14 cellular contexts compared by ENCODE assay signal in the genomic region with DNA sequence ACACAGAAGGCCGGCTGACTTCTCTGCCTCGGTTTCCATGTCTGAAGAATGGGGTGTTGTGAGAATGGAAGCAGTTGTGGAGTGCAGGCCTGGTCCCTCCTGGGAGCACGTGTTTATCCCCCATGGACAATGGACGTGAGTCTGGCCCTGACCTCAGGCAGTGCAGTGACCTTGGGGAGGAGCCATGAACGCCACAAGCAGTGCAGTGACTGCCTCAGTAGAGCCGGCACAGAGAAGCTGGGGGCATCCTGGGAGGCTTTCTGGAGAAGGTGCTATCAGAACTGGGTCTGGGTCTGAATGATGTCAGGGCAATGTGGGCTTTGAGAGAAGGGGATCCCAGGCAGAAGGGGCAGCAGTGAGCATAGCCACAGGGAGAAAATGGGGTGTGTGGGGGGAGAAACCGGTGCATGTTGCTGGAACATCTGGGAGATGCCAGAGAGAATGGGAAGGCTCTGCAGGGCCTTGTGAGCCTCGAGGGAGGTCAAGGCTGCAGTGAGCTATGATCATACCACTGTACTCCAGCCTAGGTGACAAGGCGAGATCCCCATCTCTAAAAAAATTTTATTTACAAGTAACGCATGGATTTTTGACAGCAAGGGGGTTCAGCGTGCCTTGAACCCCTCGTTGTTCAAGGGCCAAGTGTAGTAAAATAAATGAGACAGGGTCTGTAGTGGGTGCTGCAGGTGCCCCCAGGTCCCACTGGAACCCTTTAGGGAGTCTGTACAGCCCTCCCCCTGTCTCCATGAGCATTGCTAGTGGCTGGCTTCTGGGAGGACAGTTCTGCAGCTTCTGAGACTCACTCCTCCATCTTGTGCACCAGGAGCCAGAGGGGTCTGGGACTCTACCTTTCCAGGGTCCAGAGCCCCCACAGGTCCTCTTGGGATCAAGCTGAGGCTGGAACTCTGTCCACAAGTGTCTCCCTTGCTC. TPM values are rescaled to one million over a fixed set of nuclear protein-coding genes. Genes with fewer than 3 reads are reported as not detected.
"Had no signal": no experiment of that assay in that cellular context is flagged by ENCODE, and none has a peak within 500 bp of the region (broad histone marks: within the 10 kb centered on the region; RNA-seq: fewer than 3 reads in every experiment).

No MANE protein-coding gene starts in this region.

- DNase-seq: activated CD4-positive, alpha-beta T cell treated with anti-CD3 and anti-CD28 coated beads for 48 hours; activated CD8-positive, alpha-beta T cell treated with anti-CD3 and anti-CD28 coated beads, Interleukin-2, amount 10 ng/mL, durations not matched to agents 7 days and 5 days; activated naive CD8-positive, alpha-beta T cell treated with anti-CD3 and anti-CD28 coated beads for 36 hours; immature natural killer cell; left colon; mesendoderm; SJCRH30; small intestine; T-helper 9 cell had no signal

- H3K27ac Mint-ChIP-seq: activated CD8-positive, alpha-beta T cell treated with anti-CD3 and anti-CD28 coated beads, Interleukin-2, amount 10 ng/mL, durations not matched to agents 7 days and 5 days; activated naive CD8-positive, alpha-beta T cell treated with anti-CD3 and anti-CD28 coated beads for 36 hours; immature natural killer cell; stimulated activated memory B cell treated with anti-CD40 and anti-IgM and Interleukin-4, amounts not matched to agents 10 μg/mL and 1 μg/mL and 100 μg/mL, for 72 hours had no signal

- H3K4me1 ChIP-seq: SJCRH30, tibial nerve had no signal

- H3K27ac ChIP-seq: dorsolateral prefrontal cortex, SJCRH30, tibial nerve had no signal

- H3K4me1 Mint-ChIP-seq: activated naive CD8-positive, alpha-beta T cell treated with anti-CD3 and anti-CD28 coated beads for 36 hours; immature natural killer cell; neural crest cell; stimulated activated memory B cell treated with anti-CD40 and anti-IgM and Interleukin-4, amounts not matched to agents 10 μg/mL and 1 μg/mL and 100 μg/mL, for 72 hours had no signal

- H3K27me3 Mint-ChIP-seq: activated naive CD8-positive, alpha-beta T cell treated with anti-CD3 and anti-CD28 coated beads for 36 hours; stimulated activated memory B cell treated with anti-CD40 and anti-IgM and Interleukin-4, amounts not matched to agents 10 μg/mL and 1 μg/mL and 100 μg/mL, for 72 hours had no signal

- ATAC-seq: activated CD8-positive, alpha-beta T cell treated with anti-CD3 and anti-CD28 coated beads, Interleukin-2, amount 10 ng/mL, durations not matched to agents 7 days and 5 days; left colon; stimulated activated memory B cell treated with anti-CD40 and anti-IgM and Interleukin-4, amounts not matched to agents 10 μg/mL and 1 μg/mL and 100 μg/mL, for 72 hours had no signal

- H3K36me3 Mint-ChIP-seq: activated naive CD8-positive, alpha-beta T cell treated with anti-CD3 and anti-CD28 coated beads for 36 hours had no signal

- H3K4me3 Mint-ChIP-seq: activated CD8-positive, alpha-beta T cell treated with anti-CD3 and anti-CD28 coated beads, Interleukin-2, amount 10 ng/mL, durations not matched to agents 7 days and 5 days; activated naive CD8-positive, alpha-beta T cell treated with anti-CD3 and anti-CD28 coated beads for 36 hours; immature natural killer cell; neural crest cell; stimulated activated memory B cell treated with anti-CD40 and anti-IgM and Interleukin-4, amounts not matched to agents 10 μg/mL and 1 μg/mL and 100 μg/mL, for 72 hours had no signal

- H3K4me3 ChIP-seq: dorsolateral prefrontal cortex, SJCRH30, tibial nerve had no signal

- FAIRE-seq: small intestine had no signal

RNA-seq across cellular contexts. Expression of a gene that starts 27.0 kb away (rescaled TPM):
- total RNA-seq: chondrocyte, neural crest cell had no signal
